In genomic region chr13:111187879-111188643, GRCh38 we compare ENCODE assay signal across 8 cellular contexts.
DNase-seq lines count a peak whose midpoint lies in the region; ATAC-seq and TF ChIP-seq lines count a peak whose summit lies in the region.

No MANE protein-coding gene starts in this region.

- TF ChIP-seq CTCF in glutamatergic neuron (IDR thresholded peaks at IDR 0.05; ENCODE audit: partially characterized antibody, unreplicated experiment) = no peak

- H3K36me3 Mint-ChIP-seq in T-helper 1 cell treated with Interleukin-12 subunit alpha and Interleukin-12 subunit beta and Interleukin-4 antibody, amounts not matched to agents 30 μg/mL and 1 μg/mL, for 36 hours (ENCODE audit: low read depth) = peaks cover 25% of the 10 kb centered on the region
- peaks cover 36% of the 10 kb centered on the region for H3K36me3 Mint-ChIP-seq in T-helper 2 cell treated with Interferon-gamma antibody and Interleukin-4, amounts not matched to agents 5 μg/mL and 100 μg/mL, for 36 hours (ENCODE audit: low read depth)
- H3K36me3 Mint-ChIP-seq in glutamatergic neuron (ENCODE audit: unreplicated experiment) = peaks cover 7% of the 10 kb centered on the region

- H3K9me3 Mint-ChIP-seq in T-helper 1 cell treated with Interleukin-12 subunit alpha and Interleukin-12 subunit beta and Interleukin-4 antibody, amounts not matched to agents 30 μg/mL and 1 μg/mL, for 36 hours = peaks cover 14% of the 10 kb centered on the region
- H3K9me3 Mint-ChIP-seq in T-helper 2 cell treated with Interferon-gamma antibody and Interleukin-4, amounts not matched to agents 5 μg/mL and 100 μg/mL, for 36 hours = peaks cover 4% of the 10 kb centered on the region
- H3K9me3 Mint-ChIP-seq in glutamatergic neuron (ENCODE audit: unreplicated experiment) = peaks cover 38% of the 10 kb centered on the region
- H3K9me3 Mint-ChIP-seq in stimulated activated naive CD8-positive, alpha-beta T cell treated with anti-CD3 and anti-CD28 coated beads, Interleukin-15, amount 100 ng/mL, for 72 hours = peaks cover 0 to 10% of the 10 kb centered on the region in 2 donors

- ATAC-seq in stimulated activated naive CD8-positive, alpha-beta T cell treated with anti-CD3 and anti-CD28 coated beads, Interleukin-15, amount 100 ng/mL, for 72 hours = no peak
- no peak for ATAC-seq in HG03342 (IDR thresholded peaks at IDR 0.05; ENCODE audit: unreplicated experiment)

- H3K4me1 Mint-ChIP-seq in T-helper 1 cell treated with Interleukin-12 subunit alpha and Interleukin-12 subunit beta and Interleukin-4 antibody, amounts not matched to agents 30 μg/mL and 1 μg/mL, for 36 hours (ENCODE audit: low read depth) = peaks cover 74% of the 10 kb centered on the region
- H3K4me1 Mint-ChIP-seq in T-helper 2 cell treated with Interferon-gamma antibody and Interleukin-4, amounts not matched to agents 5 μg/mL and 100 μg/mL, for 36 hours (ENCODE audit: low read depth) = peaks cover 79% of the 10 kb centered on the region
- H3K4me1 Mint-ChIP-seq in glutamatergic neuron (ENCODE audit: low read depth, unreplicated experiment) = peaks cover 71% of the 10 kb centered on the region
- H3K4me1 Mint-ChIP-seq in stimulated activated naive CD8-positive, alpha-beta T cell treated with anti-CD3 and anti-CD28 coated beads, Interleukin-15, amount 100 ng/mL, for 72 hours = peaks cover 88% of the 10 kb centered on the region

- no peaks in the 10 kb centered on the region for H3K27me3 Mint-ChIP-seq in T-helper 1 cell treated with Interleukin-12 subunit alpha and Interleukin-12 subunit beta and Interleukin-4 antibody, amounts not matched to agents 30 μg/mL and 1 μg/mL, for 36 hours (ENCODE audit: low read depth)
- no peaks in the 10 kb centered on the region for H3K27me3 Mint-ChIP-seq in T-helper 2 cell treated with Interferon-gamma antibody and Interleukin-4, amounts not matched to agents 5 μg/mL and 100 μg/mL, for 36 hours (ENCODE audit: low read depth)
- peaks cover 17% of the 10 kb centered on the region for H3K27me3 Mint-ChIP-seq in glutamatergic neuron (ENCODE audit: unreplicated experiment)
- H3K27me3 Mint-ChIP-seq in stimulated activated naive CD8-positive, alpha-beta T cell treated with anti-CD3 and anti-CD28 coated beads, Interleukin-15, amount 100 ng/mL, for 72 hours = no peaks in the 10 kb centered on the region

- peak overlapping the region; percentile 83 for H3K4me3 Mint-ChIP-seq in T-helper 1 cell treated with Interleukin-12 subunit alpha and Interleukin-12 subunit beta and Interleukin-4 antibody, amounts not matched to agents 30 μg/mL and 1 μg/mL, for 36 hours
- H3K4me3 Mint-ChIP-seq in T-helper 2 cell treated with Interferon-gamma antibody and Interleukin-4, amounts not matched to agents 5 μg/mL and 100 μg/mL, for 36 hours = peak overlapping the region; percentile 73
- peak overlapping the region; percentile 63 for H3K4me3 Mint-ChIP-seq in glutamatergic neuron (ENCODE audit: unreplicated experiment)
- peak overlapping the region; percentile 52 to 75 for H3K4me3 Mint-ChIP-seq in stimulated activated naive CD8-positive, alpha-beta T cell treated with anti-CD3 and anti-CD28 coated beads, Interleukin-15, amount 100 ng/mL, for 72 hours

- DNase-seq in T-helper 1 cell (no peak), glutamatergic neuron (peak; percentile 53), cerebellar nuclear complex (lab: John Stamatoyannopoulos, UW) (no peak), NCI-H526 (lab: John Stamatoyannopoulos, UW) (no peak)
- DNase-seq in T-helper 2 cell treated with Interferon-gamma antibody and Interleukin-4, amounts not matched to agents 5 μg/mL and 100 μg/mL, for 36 hours (ENCODE audit: low spot score) = no peak
- DNase-seq in stimulated activated naive CD8-positive, alpha-beta T cell treated with anti-CD3 and anti-CD28 coated beads, Interleukin-15, amount 100 ng/mL, for 72 hours = no peak

- H3K27ac Mint-ChIP-seq in T-helper 1 cell treated with Interleukin-12 subunit alpha and Interleukin-12 subunit beta and Interleukin-4 antibody, amounts not matched to agents 30 μg/mL and 1 μg/mL, for 36 hours = peak overlapping the region; percentile 92
- peak overlapping the region; percentile 91 for H3K27ac Mint-ChIP-seq in T-helper 2 cell treated with Interferon-gamma antibody and Interleukin-4, amounts not matched to agents 5 μg/mL and 100 μg/mL, for 36 hours
- peak overlapping the region; percentile 98 for H3K27ac Mint-ChIP-seq in glutamatergic neuron (ENCODE audit: unreplicated experiment)
- no peak overlapping the region for H3K27ac Mint-ChIP-seq in stimulated activated naive CD8-positive, alpha-beta T cell treated with anti-CD3 and anti-CD28 coated beads, Interleukin-15, amount 100 ng/mL, for 72 hours

Comparison
In these comparisons a context has a peak if more than half of its experiments do, and no peak if none do; other contexts are left out.
1. H3K27ac Mint-ChIP-seq: peak in T-helper 1 cell treated with Interleukin-12 subunit alpha and Interleukin-12 subunit beta and Interleukin-4 antibody, amounts not matched to agents 30 μg/mL and 1 μg/mL, for 36 hours (single experiment), T-helper 2 cell treated with Interferon-gamma antibody and Interleukin-4, amounts not matched to agents 5 μg/mL and 100 μg/mL, for 36 hours (single experiment) and glutamatergic neuron (single experiment); none in stimulated activated naive CD8-positive, alpha-beta T cell treated with anti-CD3 and anti-CD28 coated beads, Interleukin-15, amount 100 ng/mL, for 72 hours (0 of 2).
2. Peak in every context shown above with its lines, with median percentiles within 50 percentile points of each other: H3K4me3 Mint-ChIP-seq.